Comparison of ENCODE assay signal across 9 cellular contexts in the genomic region with DNA sequence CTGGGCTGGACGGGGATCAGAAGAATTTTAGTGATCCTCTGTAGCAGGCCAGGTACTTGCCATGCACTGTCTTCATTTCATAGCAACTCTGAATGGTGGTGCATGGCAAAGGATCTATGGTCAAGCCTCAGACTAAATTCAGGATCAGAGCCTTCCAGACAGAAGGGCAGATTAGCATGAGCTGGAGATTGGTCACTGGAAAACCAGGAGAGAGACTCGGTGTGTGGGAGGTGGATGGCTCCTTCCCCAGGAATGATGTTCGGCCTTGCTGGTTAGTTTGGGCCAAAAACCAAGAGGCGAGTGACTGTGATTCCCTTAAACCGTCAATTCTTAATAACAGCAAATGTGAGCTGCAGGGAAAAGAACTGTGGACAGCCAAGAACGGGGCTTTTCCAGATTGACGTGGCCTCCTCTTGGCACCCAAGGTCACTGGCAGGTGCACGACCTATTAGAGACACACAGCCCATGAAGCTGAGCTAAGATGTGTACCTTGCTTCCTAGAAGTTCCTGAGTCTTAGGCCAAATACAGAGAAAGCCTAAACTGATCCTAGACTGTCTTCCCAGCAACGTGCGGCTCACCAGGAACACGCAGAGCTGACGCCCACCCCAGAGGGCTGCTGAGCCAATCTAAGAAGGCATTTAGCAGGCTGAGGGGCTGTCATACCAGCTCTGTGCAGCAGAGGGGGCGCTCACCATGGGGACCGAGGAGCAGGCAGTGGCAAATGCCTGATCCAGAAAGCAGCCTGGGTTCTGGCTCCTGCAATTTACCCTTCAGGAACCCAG. TPM values are rescaled to one million over a fixed set of nuclear protein-coding genes. Genes with fewer than 3 reads are reported as not detected.
A peak's percentile ranks its signal among the peaks of the same experiment; 100 is the strongest.
DNase-seq lines count a peak whose midpoint lies in the region; ATAC-seq and TF ChIP-seq lines count a peak whose summit lies in the region.
"Had no signal": no experiment of that assay in that cellular context is flagged by ENCODE, and none has a peak within 500 bp of the region (broad histone marks: within the 10 kb centered on the region; RNA-seq: fewer than 3 reads in every experiment).

No MANE protein-coding gene starts in this region.

- H3K36me3 ChIP-seq in SJSA1 (0 out of 2 replicates have a peak, but pooled peaks cover 2% of the 10 kb centered on the region), upper lobe of right lung (peaks cover 7% of the 10 kb centered on the region)

- H3K4me3 ChIP-seq in SJSA1 (no peak overlapping the region), upper lobe of right lung (no peak overlapping the region)

- H3K9me3 ChIP-seq in SJSA1 (replicated peaks) (no peaks in the 10 kb centered on the region), upper lobe of right lung (no peaks in the 10 kb centered on the region)

- intact Hi-C loops in posterior cingulate gyrus (cut with DNase I) (loop anchor here (2.0 kb wide), 1 partner anchor 29 kb away; no protein-coding TSS in a partner anchor), upper lobe of right lung (cut with DNase I) (no loop called here)

- H3K27me3 ChIP-seq in SJSA1 (replicated peaks) = no peaks in the 10 kb centered on the region
- no peaks in the 10 kb centered on the region for H3K27me3 ChIP-seq in upper lobe of right lung

- DNase-seq in COLO829 (ENCODE audit: low spot score) (peak; percentile 36), HT-29 (ENCODE audit: low spot score) (peak; percentile 82), SJSA1 (ENCODE audit: low read depth in 1 of 2, low spot score in 2 of 2) (peak; percentile 57 to 78), germinal center (ENCODE audit: low spot score) (peak; percentile 57), posterior cingulate gyrus (peak; percentile 63 to 97 (median 88)), upper lobe of right lung (peak; percentile 84)
- peak; percentile 90 for DNase-seq in activated effector memory CD4-positive, alpha-beta T cell treated with anti-CD3 and anti-CD28 coated beads, Interleukin-2, amount 50 U/mL, for 16 hours

- H3K27ac ChIP-seq in SJSA1 = no peak overlapping the region
- no peak overlapping the region for H3K27ac ChIP-seq in upper lobe of right lung

- TF ChIP-seq CTCF in upper lobe of right lung (IDR thresholded peaks at IDR 0.05) = peak; percentile 95

- ATAC-seq in upper lobe of right lung = peak; percentile 81
- no peak for ATAC-seq in HG02623 (IDR thresholded peaks at IDR 0.05; ENCODE audit: unreplicated experiment)

- H3K4me1 ChIP-seq in SJSA1 (replicated peaks) (0 out of 2 replicates have a peak, but pooled peaks cover 5% of the 10 kb centered on the region), upper lobe of right lung (no peaks in the 10 kb centered on the region)

RNA-seq across cellular contexts. Expression of a gene that starts 18.5 kb away (rescaled TPM):
- 60.7 and 68.0 TPM in 2 replicates for total RNA-seq in HT-29 (2014; rRNA removed; shearing (Covaris generic))
- 5.6 and 10.8 TPM in 2 replicates for total RNA-seq in SJSA1 (2014; rRNA removed; shearing (Covaris generic))
- total RNA-seq in upper lobe of right lung = 11.8 TPM

RNA-seq across cellular contexts. Expression of a gene that starts 24.4 kb away (rescaled TPM):
- total RNA-seq in HT-29 (2014; rRNA removed; shearing (Covaris generic)) = not detected in 2 replicates
- not detected in 2 replicates for total RNA-seq in SJSA1 (2014; rRNA removed; shearing (Covaris generic))
- not detected for total RNA-seq in upper lobe of right lung
- total RNA-seq: T-helper 1 cell treated with Interleukin-12 subunit alpha and Interleukin-12 subunit beta and Interleukin-4 antibody, amounts not matched to agents 30 ng/mL and 1 ng/mL, for 36 hours had no signal

Comparison
In these comparisons a context has a peak if more than half of its experiments do, and no peak if none do; other contexts are left out.
1. DNase-seq: peak in every context shown above with its lines; median percentile 90 in activated effector memory CD4-positive, alpha-beta T cell treated with anti-CD3 and anti-CD28 coated beads, Interleukin-2, amount 50 U/mL, for 16 hours; 88 in posterior cingulate gyrus; 84 in upper lobe of right lung; 82 in HT-29; 68 in SJSA1; 57 in germinal center; 36 in COLO829.